In genomic region chr12:109286652-109287051, GRCh38 we compare ENCODE assay signal across 32 cellular contexts. TPM values are rescaled to one million over a fixed set of nuclear protein-coding genes. Genes with fewer than 3 reads are reported as not detected.
"Had no signal": no experiment of that assay in that cellular context is flagged by ENCODE, and none has a peak within 500 bp of the region (broad histone marks: within the 10 kb centered on the region; RNA-seq: fewer than 3 reads in every experiment).

No MANE protein-coding gene starts in this region.

- H3K36me3 ChIP-seq: esophagus squamous epithelium, gastrocnemius medialis, heart right ventricle, left lung, lower lobe of right lung had no signal

- FAIRE-seq: colon, endometrium, islet of Langerhans, keratinocyte had no signal

- H3K4me1 Mint-ChIP-seq: endodermal cell had no signal

- H3K27ac Mint-ChIP-seq: dendritic cell treated with granulocyte-macrophage colony-stimulating factor and Interleukin-4, amounts not matched to agents 40 ng/mL and 50 ng/mL, for 4 days; effector memory CD8-positive, alpha-beta T cell; endodermal cell had no signal

- H3K4me3 ChIP-seq: esophagus squamous epithelium, gastrocnemius medialis, heart right ventricle, left lung, lower lobe of right lung had no signal

- H3K4me1 ChIP-seq: left lung, lower lobe of right lung had no signal

- ATAC-seq: effector memory CD8-positive, alpha-beta T cell; esophagus mucosa; gastrocnemius medialis; heart right ventricle; left cardiac atrium; left lung; left ventricle myocardium superior; lower lobe of right lung had no signal

- H3K4me3 Mint-ChIP-seq: dendritic cell treated with granulocyte-macrophage colony-stimulating factor and Interleukin-4, amounts not matched to agents 40 ng/mL and 50 ng/mL, for 4 days; effector memory CD8-positive, alpha-beta T cell; endodermal cell had no signal

- H3K27ac ChIP-seq: epithelial cell of prostate, esophagus squamous epithelium, gastrocnemius medialis, heart right ventricle, left lung, lower lobe of right lung had no signal

- H3K9me3 ChIP-seq: esophagus squamous epithelium, gastrocnemius medialis, heart right ventricle, left lung, lower lobe of right lung had no signal

- H3K27me3 ChIP-seq: gastrocnemius medialis had no signal

- DNase-seq: cortex of kidney; effector CD8-positive, alpha-beta T cell; effector memory CD8-positive, alpha-beta T cell; endodermal cell; erythroblast; esophagus squamous epithelium; foreskin fibroblast; foreskin melanocyte; gastrocnemius medialis; glutamatergic neuron; head of caudate nucleus; heart right ventricle; hippocampal formation; left cardiac atrium; left lung; left ventricle myocardium superior; lower lobe of right lung; mesendoderm; midbrain had no signal

- H3K9me3 Mint-ChIP-seq: dendritic cell treated with granulocyte-macrophage colony-stimulating factor and Interleukin-4, amounts not matched to agents 40 ng/mL and 50 ng/mL, for 4 days; effector memory CD8-positive, alpha-beta T cell; endodermal cell had no signal

RNA-seq across cellular contexts. Expression of gene FOXN4, which starts 22.4 kb away (rescaled TPM):
- total RNA-seq: dermis microvascular lymphatic vessel endothelial cell, esophagus mucosa, esophagus squamous epithelium, gastrocnemius medialis, glomerular endothelial cell, kidney epithelial cell, left cardiac atrium, left lung, left ventricle myocardium superior, lower lobe of right lung, lung microvascular endothelial cell, mononuclear cell, mucosa of gallbladder had no signal
- polyA plus RNA-seq: heart right ventricle, keratinocyte had no signal
